Comparison of ENCODE assay signal across 9 cellular contexts in the genomic region with DNA sequence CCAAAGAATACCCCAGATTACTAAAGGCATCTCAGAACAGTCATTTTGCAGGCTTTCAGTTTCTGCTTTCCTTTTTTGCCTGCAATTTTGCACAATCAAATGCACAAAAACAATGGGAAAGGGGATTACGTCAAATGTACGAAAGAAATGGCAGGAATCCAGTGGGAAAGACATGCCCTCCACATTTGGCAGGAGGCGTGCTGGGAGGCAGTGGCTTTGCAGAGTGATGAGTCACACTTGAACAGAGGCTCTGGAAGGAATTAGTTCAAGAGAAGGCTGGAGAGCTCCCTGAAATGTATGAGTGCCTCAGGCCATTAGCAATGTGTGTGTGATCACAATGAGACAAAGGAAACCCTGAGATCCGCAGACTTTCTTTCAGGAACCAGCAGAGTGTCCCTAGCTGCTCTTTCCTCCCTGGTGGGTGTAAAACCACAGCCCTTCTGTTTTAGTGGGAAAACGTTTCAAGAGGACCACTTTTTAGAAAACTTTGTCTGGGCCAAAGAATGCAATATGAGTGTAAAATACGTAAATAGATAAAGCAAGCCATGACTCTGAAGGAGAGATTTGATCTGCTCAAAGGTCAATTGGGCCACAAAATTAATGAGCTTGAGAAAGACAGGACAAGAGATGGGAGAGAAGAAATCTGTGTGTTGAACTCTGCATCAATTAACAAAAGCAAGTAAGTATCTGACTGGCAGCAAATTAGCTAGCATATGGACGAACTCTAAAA.
DNase-seq lines count a peak whose midpoint lies in the region; ATAC-seq, FAIRE-seq and TF ChIP-seq lines count a peak whose summit lies in the region.
"Had no signal": no experiment of that assay in that cellular context is flagged by ENCODE, and none has a peak within 500 bp of the region (broad histone marks: within the 10 kb centered on the region; RNA-seq: fewer than 3 reads in every experiment).

No MANE protein-coding gene starts in this region.

- H3K4me2 ChIP-seq in H1 (ENCODE audit: insufficient read depth in 1 of 2, low read depth in 2 of 2, low read length in 2 of 2) = peak overlapping the region; percentile 22; a peak in 2 of 4 replicates
- H3K4me2 ChIP-seq: KMS-11 had no signal

- CTCF ChIA-PET in H1 (lab: Charles Lee; ENCODE audit: partially characterized antibody) = interaction anchor here (0.5 to 1.5 kb wide), 8 partner anchors 14 to 1176 kb away, joined by 3 to 4 read pairs (median 3); no protein-coding TSS in a partner anchor

- DNase-seq in H7 (peak; percentile 35), NOMO-1 treated with dmso at 0.1 percent for 144 hours (lab: John Stamatoyannopoulos, UW; ENCODE audit: unreplicated experiment) (peak; percentile 3), H1 (ENCODE audit: low read depth in 1 of 2, low spot score in 2 of 2) (peak; percentile 54 to 69), lower leg skin (ENCODE audit: low spot score in 2 of 2) (peak; percentile 84 to 93), tibial artery (peak; percentile 91 to 95)
- no peak for DNase-seq in stimulated activated CD4-positive, alpha-beta T cell treated with anti-CD3 and anti-CD28 coated beads, Interleukin-1b, Interleukin-23, amount 100 ng/mL, for 48 hours
- DNase-seq in activated naive CD8-positive, alpha-beta T cell treated with anti-CD3 and anti-CD28 coated beads for 36 hours = no peak

- peak overlapping the region; percentile 62 for H3K4ac ChIP-seq in H1 (replicated peaks; ENCODE audit: insufficient read length, low read depth, low read length)

- POLR2A ChIA-PET in H1 (lab: Charles Lee; ENCODE audit: partially characterized antibody) = interaction anchor here (1.2 kb wide), 1 partner anchor 157 kb away, joined by 3 read pairs; no protein-coding TSS in a partner anchor

- 0 out of 2 replicates have a peak overlapping the region, but pooled peaks have one; percentile 28 for H2BK12ac ChIP-seq in H1 (ENCODE audit: low read depth, low read length)

- H3K4me3 Mint-ChIP-seq in activated naive CD8-positive, alpha-beta T cell treated with anti-CD3 and anti-CD28 coated beads for 36 hours = no peak overlapping the region

- no peak overlapping the region for H3K14ac ChIP-seq in H1 (ENCODE audit: insufficient read length)

- TF ChIP-seq RAD21 in H1 (IDR thresholded peaks at IDR 0.05 in 1 of 2, conservative IDR thresholded peaks at IDR 0.05 in 1 of 2; ENCODE audit: low read depth in 2 of 2, low read length in 2 of 2) = peak; percentile 2 to 21; a peak in 2 of 4 replicates

- H3K4me3 ChIP-seq in H7 (ENCODE audit: insufficient read depth, low read depth, low read length) (no peak overlapping the region), H1 (ENCODE audit: extremely low read depth in 1 of 4, insufficient read depth in 2 of 4, low read depth in 3 of 4, low read length in 4 of 4) (no peak overlapping the region; a peak in 1 of 8 replicates), lower leg skin (ENCODE audit: low read depth, poor library complexity, severe bottlenecking) (no peak overlapping the region), tibial artery (peak overlapping the region; percentile 28 to 36)

- H3K27ac ChIP-seq in H1 (ENCODE audit: low read depth, low read length) (peak overlapping the region; percentile 37; the same call in 1 of the 2 replicates), tibial artery (peak overlapping the region; percentile 67 to 69)
- H3K27ac ChIP-seq: KMS-11 had no signal

- H3K23ac ChIP-seq in H1 (ENCODE audit: insufficient read length) = no peak overlapping the region

- no peaks in the 10 kb centered on the region for H3K9me3 ChIP-seq in H1 (ENCODE audit: insufficient read depth in 2 of 2, low read depth in 1 of 2, low read length in 1 of 2)
- H3K9me3 ChIP-seq in tibial artery = no peaks in the 10 kb centered on the region

- H3K56ac ChIP-seq in H1 (replicated peaks; ENCODE audit: insufficient read length, low read depth, low read length) = no peak overlapping the region

- no peaks in the 10 kb centered on the region for H3K27me3 ChIP-seq in H7 (ENCODE audit: control insufficient read depth, insufficient read depth, low read length)
- H3K27me3 ChIP-seq in H1 (replicated peaks in 1 of 4; ENCODE audit: control insufficient read depth in 3 of 4, extremely low read depth in 1 of 4, insufficient read depth in 3 of 4, low read length in 3 of 4) = no peaks in the 10 kb centered on the region; a peak in 1 of 7 replicates
- H3K27me3 ChIP-seq in tibial artery = no peaks in the 10 kb centered on the region

- no peaks in the 10 kb centered on the region for H3K36me3 Mint-ChIP-seq in activated naive CD8-positive, alpha-beta T cell treated with anti-CD3 and anti-CD28 coated beads for 36 hours

- H4K5ac ChIP-seq in H1 (ENCODE audit: insufficient read length, low read depth, low read length) = no peak overlapping the region

- H2BK5ac ChIP-seq in H1 (ENCODE audit: low read depth, low read length) = no peak overlapping the region; the same call in 1 of the 2 replicates

- WGBS in H1 (ENCODE audit: extremely low coverage in 1 of 2, insufficient coverage in 1 of 2, insufficient read length in 1 of 2, insufficient replicate concordance in 2 of 2, low coverage in 1 of 2, low lambda C conversion rate in 2 of 2, missing lambda C conversion rate in 1 of 2), 2 experiments = 43% methylated on average over 7 of the region's 7 CpGs; no CpG with 5 or more reads in 1 of the 2 experiments
- WGBS in lower leg skin, 2 donors = 11 to 15% methylated on average over 7 of the region's 7 CpGs

- H2AK5ac ChIP-seq in H1 (ENCODE audit: low read depth, low read length) = no peak overlapping the region

- ATAC-seq in GM19463 (IDR thresholded peaks at IDR 0.05; ENCODE audit: unreplicated experiment) = no peak

- H2BK15ac ChIP-seq in H1 (ENCODE audit: low read length) = no peak overlapping the region

- H3K18ac ChIP-seq in H1 (ENCODE audit: extremely low read depth, low read length) = no peak overlapping the region

- no peaks in the 10 kb centered on the region for H3K27me3 Mint-ChIP-seq in activated naive CD8-positive, alpha-beta T cell treated with anti-CD3 and anti-CD28 coated beads for 36 hours

- no peak for TF ChIP-seq POLR2A in H1 (IDR thresholded peaks at IDR 0.05; ENCODE audit: control extremely low read depth in 1 of 2, low read depth in 2 of 2, low read length in 2 of 2)
- no peak for TF ChIP-seq POLR2A in lower leg skin (IDR thresholded peaks at IDR 0.05)

- H3K79me2 ChIP-seq in H1 (ENCODE audit: control insufficient read depth in 1 of 2, insufficient read depth in 2 of 2, low read length in 2 of 2) = no peaks in the 10 kb centered on the region

- H2BK20ac ChIP-seq in H1 (ENCODE audit: low read length) = no peak overlapping the region

- peaks cover 0 to 10% (median 5%) of the 10 kb centered on the region in 4 experiments; a peak in 2 of 7 replicates for H3K4me1 ChIP-seq in H1 (replicated peaks in 1 of 4; ENCODE audit: control insufficient read depth in 3 of 4, insufficient read depth in 4 of 4, low read length in 3 of 4)
- peaks cover 0 to 43% (median 10%) of the 10 kb centered on the region in 4 donors for H3K4me1 ChIP-seq in tibial artery

- intact Hi-C loops in lower leg skin (cut with DNase I; ENCODE audit: low total_unique reads) (no loop called here), tibial artery (cut with DNase I; ENCODE audit: low total_unique reads) (no loop called here)

- H2AFZ ChIP-seq in H1 (ENCODE audit: low read length) = peak overlapping the region; percentile 89

- H3K23me2 ChIP-seq in H1 (ENCODE audit: low read depth, low read length) = no peaks in the 10 kb centered on the region

- H2BK120ac ChIP-seq in H1 (replicated peaks; ENCODE audit: low read depth, low read length) = no peak overlapping the region

- H3K4me1 Mint-ChIP-seq in activated naive CD8-positive, alpha-beta T cell treated with anti-CD3 and anti-CD28 coated beads for 36 hours = no peaks in the 10 kb centered on the region

- no peak for TF ChIP-seq CTCF in H1 (IDR thresholded peaks at IDR 0.05; ENCODE audit: control extremely low read depth in 1 of 3, insufficient read depth in 1 of 3, low read depth in 1 of 3, low read length in 3 of 3)
- TF ChIP-seq CTCF in lower leg skin (IDR thresholded peaks at IDR 0.05) = no peak
- TF ChIP-seq CTCF in tibial artery (IDR thresholded peaks at IDR 0.05) = no peak

- H4K91ac ChIP-seq in H1 (replicated peaks; ENCODE audit: insufficient read length, low read length) = no peak overlapping the region

- TF ChIP-seq EP300 in H1 (IDR thresholded peaks at IDR 0.05; ENCODE audit: borderline replicate concordance in 1 of 2, low read depth in 2 of 2, low read length in 2 of 2) = no peak

- H3K36me3 ChIP-seq in H7 (replicated peaks; ENCODE audit: control insufficient read depth, insufficient read depth, low read length) = no peaks in the 10 kb centered on the region
- no peaks in the 10 kb centered on the region for H3K36me3 ChIP-seq in H1 (ENCODE audit: control insufficient read depth in 2 of 4, insufficient read depth in 4 of 4, low read length in 3 of 4)
- no peaks in the 10 kb centered on the region for H3K36me3 ChIP-seq in tibial artery

- no peak overlapping the region for H3K27ac Mint-ChIP-seq in activated naive CD8-positive, alpha-beta T cell treated with anti-CD3 and anti-CD28 coated beads for 36 hours

- H3K79me1 ChIP-seq in H1 (ENCODE audit: low read depth, low read length) = no peaks in the 10 kb centered on the region

- no peaks in the 10 kb centered on the region for H3K9me3 Mint-ChIP-seq in activated naive CD8-positive, alpha-beta T cell treated with anti-CD3 and anti-CD28 coated beads for 36 hours

- H4K20me1 ChIP-seq in H1 (replicated peaks in 1 of 2; ENCODE audit: control insufficient read depth in 1 of 2, insufficient read depth in 2 of 2, low read length in 2 of 2) = no peaks in the 10 kb centered on the region

- H3K9ac ChIP-seq in H1 (replicated peaks in 1 of 4; ENCODE audit: extremely low read depth in 1 of 4, low read depth in 3 of 4, low read length in 3 of 4) = no peak overlapping the region
- H3K9ac ChIP-seq: KMS-11 had no signal

- FAIRE-seq in H1 (lab: Jason Lieb, UNC) = peak; percentile 93

- no peak overlapping the region for H4K8ac ChIP-seq in H1 (ENCODE audit: extremely low read depth, insufficient read depth, low read length)

TF ChIP-seq in H1, 55 proteins besides CTCF, POLR2A, EP300 and RAD21 (continues in another document):
- TF ChIP-seq BACH1 (IDR thresholded peaks at IDR 0.05; ENCODE audit: low read length) = peak; percentile 86
- TF ChIP-seq KDM1A (IDR thresholded peaks at IDR 0.05; ENCODE audit: borderline replicate concordance, low read length) = peak; percentile 54; the same call in 1 of the 2 replicates
- no peak; a peak in 1 of 4 replicates for TF ChIP-seq HDAC2 (IDR thresholded peaks at IDR 0.05; ENCODE audit: borderline replicate concordance in 1 of 2, low read depth in 2 of 2, low read length in 2 of 2)
- peak; percentile 79 for TF ChIP-seq MAFK (IDR thresholded peaks at IDR 0.05; ENCODE audit: low read depth, low read length)
- TF ChIP-seq JUN (IDR thresholded peaks at IDR 0.05; ENCODE audit: low read depth, low read length) = 0 out of 2 replicates have a peak, but pooled peaks have one; percentile 60
- TF ChIP-seq SUZ12 (IDR thresholded peaks at IDR 0.05; ENCODE audit: low read length) = no peak
- no peak for TF ChIP-seq NRF1 (IDR thresholded peaks at IDR 0.05; ENCODE audit: low read depth, low read length)
- TF ChIP-seq ASH2L (IDR thresholded peaks at IDR 0.05; ENCODE audit: low read length) = peak; percentile 10

Comparison
In these comparisons a context has a peak if more than half of its experiments do, and no peak if none do; other contexts are left out.
1. DNase-seq: peak in H7 (single experiment), NOMO-1 treated with dmso at 0.1 percent for 144 hours (single experiment), H1 (2 of 2), lower leg skin (2 of 2) and tibial artery (2 of 2); none in stimulated activated CD4-positive, alpha-beta T cell treated with anti-CD3 and anti-CD28 coated beads, Interleukin-1b, Interleukin-23, amount 100 ng/mL, for 48 hours (single experiment) and activated naive CD8-positive, alpha-beta T cell treated with anti-CD3 and anti-CD28 coated beads for 36 hours (single experiment).
2. H3K4me3 ChIP-seq: peak in tibial artery (2 of 2); none in H7 (single experiment), H1 (0 of 4) and lower leg skin (single experiment).